ENCODE assay signal across 13 cellular contexts in genomic region chr11:116640641-116641402, GRCh38.
"Had no signal": no experiment of that assay in that cellular context is flagged by ENCODE, and none has a peak within 500 bp of the region (broad histone marks: within the 10 kb centered on the region; RNA-seq: fewer than 3 reads in every experiment).

No MANE protein-coding gene starts in this region.

- DNase-seq: activated CD4-positive, alpha-beta T cell treated with anti-CD3 and anti-CD28 coated beads, Interleukin-2, amount 50 U/mL, for 4 hours; activated effector memory CD4-positive, alpha-beta T cell treated with anti-CD3 and anti-CD28 coated beads, Interleukin-2, amount 50 U/mL, for 16 hours; central memory CD4-positive, alpha-beta T cell; effector CD4-positive, alpha-beta T cell had no signal

- H3K4me1 ChIP-seq: body of pancreas, colonic mucosa, left ventricle myocardium inferior, right atrium auricular region, thyroid gland, vagina had no signal

- H3K36me3 Mint-ChIP-seq: activated naive CD8-positive, alpha-beta T cell; naive thymus-derived CD8-positive, alpha-beta T cell; stimulated activated memory B cell treated with anti-CD40 and anti-IgM and Interleukin-4, amounts not matched to agents 10 μg/mL and 1 μg/mL and 100 μg/mL, for 72 hours had no signal

- H3K27ac Mint-ChIP-seq: activated naive CD8-positive, alpha-beta T cell; naive thymus-derived CD8-positive, alpha-beta T cell; stimulated activated memory B cell treated with anti-CD40 and anti-IgM and Interleukin-4, amounts not matched to agents 10 μg/mL and 1 μg/mL and 100 μg/mL, for 72 hours had no signal

- H3K4me3 Mint-ChIP-seq: activated naive CD8-positive, alpha-beta T cell; naive thymus-derived CD8-positive, alpha-beta T cell; stimulated activated memory B cell treated with anti-CD40 and anti-IgM and Interleukin-4, amounts not matched to agents 10 μg/mL and 1 μg/mL and 100 μg/mL, for 72 hours had no signal

- H3K36me3 ChIP-seq: colonic mucosa, left ventricle myocardium inferior, right atrium auricular region, thyroid gland, vagina had no signal

- H3K27me3 Mint-ChIP-seq: activated naive CD8-positive, alpha-beta T cell had no signal

- H3K4me1 Mint-ChIP-seq: naive thymus-derived CD8-positive, alpha-beta T cell; stimulated activated memory B cell treated with anti-CD40 and anti-IgM and Interleukin-4, amounts not matched to agents 10 μg/mL and 1 μg/mL and 100 μg/mL, for 72 hours had no signal

- H3K4me3 ChIP-seq: body of pancreas, colonic mucosa, left ventricle myocardium inferior, right atrium auricular region, thyroid gland, vagina had no signal

- H3K27me3 ChIP-seq: body of pancreas, colonic mucosa, right atrium auricular region, thyroid gland, vagina had no signal

- H3K9me3 ChIP-seq: colonic mucosa, thyroid gland, vagina had no signal

- H3K27ac ChIP-seq: body of pancreas, colonic mucosa, left ventricle myocardium inferior, right atrium auricular region, thyroid gland, vagina had no signal
